In the genomic region with DNA sequence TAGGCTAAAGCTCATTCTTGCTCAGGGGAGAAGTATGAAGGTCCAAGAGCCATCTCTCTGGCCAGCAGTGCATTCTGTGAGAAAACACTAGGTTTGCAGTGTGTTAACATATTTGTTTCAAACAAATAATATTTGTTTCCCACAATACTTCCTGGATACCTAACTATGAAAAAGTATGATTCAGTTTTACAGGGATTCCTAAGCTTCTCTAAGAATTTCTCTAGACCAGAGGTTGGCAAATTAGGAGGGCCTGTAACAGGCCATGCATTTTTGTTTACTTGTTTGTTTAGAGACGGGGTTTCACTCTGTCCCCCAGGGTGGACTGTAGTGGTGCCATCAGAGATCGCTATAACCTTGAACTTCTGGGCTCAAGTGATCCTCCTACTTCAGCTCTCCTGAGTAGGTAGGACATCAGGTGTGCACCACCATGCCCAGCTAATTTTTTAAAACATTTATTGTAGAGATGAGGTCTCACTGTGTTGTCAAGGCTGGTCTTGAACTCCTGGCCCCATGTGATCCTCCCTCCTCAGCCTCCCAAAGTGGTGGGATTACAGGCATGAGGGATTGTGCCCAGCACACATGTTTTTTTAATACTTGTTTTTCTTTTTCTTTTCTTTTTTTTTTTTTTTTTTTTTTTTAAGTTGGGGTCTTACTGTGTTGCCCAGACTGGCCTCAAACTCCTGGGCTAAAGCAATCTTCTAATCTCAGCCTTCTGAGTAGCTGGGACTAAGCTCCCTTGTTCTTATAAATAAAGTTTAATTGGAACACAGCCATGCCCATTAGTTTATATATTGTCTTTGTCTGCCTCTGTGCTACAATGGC, we compare ENCODE assay signal across 1 cellular context.
TF ChIP-seq lines count a peak whose summit lies in the region.

No MANE protein-coding gene starts in this region.

TF ChIP-seq in WTC11, 78 proteins besides CTCF, POLR2A, EP300 and RAD21 (continued from another document):
- TF ChIP-seq, protein P1, sequence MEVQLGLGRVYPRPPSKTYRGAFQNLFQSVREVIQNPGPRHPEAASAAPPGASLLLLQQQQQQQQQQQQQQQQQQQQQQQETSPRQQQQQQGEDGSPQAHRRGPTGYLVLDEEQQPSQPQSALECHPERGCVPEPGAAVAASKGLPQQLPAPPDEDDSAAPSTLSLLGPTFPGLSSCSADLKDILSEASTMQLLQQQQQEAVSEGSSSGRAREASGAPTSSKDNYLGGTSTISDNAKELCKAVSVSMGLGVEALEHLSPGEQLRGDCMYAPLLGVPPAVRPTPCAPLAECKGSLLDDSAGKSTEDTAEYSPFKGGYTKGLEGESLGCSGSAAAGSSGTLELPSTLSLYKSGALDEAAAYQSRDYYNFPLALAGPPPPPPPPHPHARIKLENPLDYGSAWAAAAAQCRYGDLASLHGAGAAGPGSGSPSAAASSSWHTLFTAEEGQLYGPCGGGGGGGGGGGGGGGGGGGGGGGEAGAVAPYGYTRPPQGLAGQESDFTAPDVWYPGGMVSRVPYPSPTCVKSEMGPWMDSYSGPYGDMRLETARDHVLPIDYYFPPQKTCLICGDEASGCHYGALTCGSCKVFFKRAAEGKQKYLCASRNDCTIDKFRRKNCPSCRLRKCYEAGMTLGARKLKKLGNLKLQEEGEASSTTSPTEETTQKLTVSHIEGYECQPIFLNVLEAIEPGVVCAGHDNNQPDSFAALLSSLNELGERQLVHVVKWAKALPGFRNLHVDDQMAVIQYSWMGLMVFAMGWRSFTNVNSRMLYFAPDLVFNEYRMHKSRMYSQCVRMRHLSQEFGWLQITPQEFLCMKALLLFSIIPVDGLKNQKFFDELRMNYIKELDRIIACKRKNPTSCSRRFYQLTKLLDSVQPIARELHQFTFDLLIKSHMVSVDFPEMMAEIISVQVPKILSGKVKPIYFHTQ (CRISPR knock-in tag; IDR thresholded peaks at IDR 0.05), result no peak
